In the genomic region with DNA sequence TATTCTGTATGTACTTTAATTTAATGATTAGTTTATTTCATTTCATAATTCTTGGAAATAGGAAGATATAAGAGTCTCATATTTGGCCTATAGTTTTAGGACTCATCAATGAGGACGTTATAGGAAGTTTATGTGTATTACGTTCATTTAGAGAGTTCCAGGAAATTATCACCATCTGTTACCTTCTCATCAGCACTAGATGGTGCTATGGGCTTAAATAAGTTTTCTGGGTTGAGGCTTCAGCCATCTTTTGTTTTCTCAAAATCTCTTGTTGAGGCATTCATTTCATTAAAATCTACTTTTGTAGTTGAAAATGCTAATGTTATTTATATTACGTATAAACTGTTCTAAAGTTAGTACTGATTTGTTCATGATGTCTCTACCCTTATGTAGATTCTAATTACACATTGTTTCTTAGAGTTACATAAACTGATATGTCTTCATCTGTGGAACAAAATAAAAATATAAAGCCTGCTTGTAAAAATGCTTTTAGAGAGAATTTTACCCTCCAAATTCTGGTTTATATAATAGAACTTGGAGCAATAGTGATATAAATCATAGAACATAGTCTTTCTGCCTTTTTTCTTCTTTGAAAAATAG, we compare ENCODE assay signal across 1 cellular context.
TF ChIP-seq lines count a peak whose summit lies in the region.

No MANE protein-coding gene starts in this region.

TF ChIP-seq in H1, 55 proteins besides CTCF, POLR2A, EP300 and RAD21:
- TF ChIP-seq, protein P1, sequence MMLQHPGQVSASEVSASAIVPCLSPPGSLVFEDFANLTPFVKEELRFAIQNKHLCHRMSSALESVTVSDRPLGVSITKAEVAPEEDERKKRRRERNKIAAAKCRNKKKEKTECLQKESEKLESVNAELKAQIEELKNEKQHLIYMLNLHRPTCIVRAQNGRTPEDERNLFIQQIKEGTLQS (IDR thresholded peaks at IDR 0.05; ENCODE audit: insufficient read depth, low read depth, low read length), result no peak
- TF ChIP-seq, protein P2, sequence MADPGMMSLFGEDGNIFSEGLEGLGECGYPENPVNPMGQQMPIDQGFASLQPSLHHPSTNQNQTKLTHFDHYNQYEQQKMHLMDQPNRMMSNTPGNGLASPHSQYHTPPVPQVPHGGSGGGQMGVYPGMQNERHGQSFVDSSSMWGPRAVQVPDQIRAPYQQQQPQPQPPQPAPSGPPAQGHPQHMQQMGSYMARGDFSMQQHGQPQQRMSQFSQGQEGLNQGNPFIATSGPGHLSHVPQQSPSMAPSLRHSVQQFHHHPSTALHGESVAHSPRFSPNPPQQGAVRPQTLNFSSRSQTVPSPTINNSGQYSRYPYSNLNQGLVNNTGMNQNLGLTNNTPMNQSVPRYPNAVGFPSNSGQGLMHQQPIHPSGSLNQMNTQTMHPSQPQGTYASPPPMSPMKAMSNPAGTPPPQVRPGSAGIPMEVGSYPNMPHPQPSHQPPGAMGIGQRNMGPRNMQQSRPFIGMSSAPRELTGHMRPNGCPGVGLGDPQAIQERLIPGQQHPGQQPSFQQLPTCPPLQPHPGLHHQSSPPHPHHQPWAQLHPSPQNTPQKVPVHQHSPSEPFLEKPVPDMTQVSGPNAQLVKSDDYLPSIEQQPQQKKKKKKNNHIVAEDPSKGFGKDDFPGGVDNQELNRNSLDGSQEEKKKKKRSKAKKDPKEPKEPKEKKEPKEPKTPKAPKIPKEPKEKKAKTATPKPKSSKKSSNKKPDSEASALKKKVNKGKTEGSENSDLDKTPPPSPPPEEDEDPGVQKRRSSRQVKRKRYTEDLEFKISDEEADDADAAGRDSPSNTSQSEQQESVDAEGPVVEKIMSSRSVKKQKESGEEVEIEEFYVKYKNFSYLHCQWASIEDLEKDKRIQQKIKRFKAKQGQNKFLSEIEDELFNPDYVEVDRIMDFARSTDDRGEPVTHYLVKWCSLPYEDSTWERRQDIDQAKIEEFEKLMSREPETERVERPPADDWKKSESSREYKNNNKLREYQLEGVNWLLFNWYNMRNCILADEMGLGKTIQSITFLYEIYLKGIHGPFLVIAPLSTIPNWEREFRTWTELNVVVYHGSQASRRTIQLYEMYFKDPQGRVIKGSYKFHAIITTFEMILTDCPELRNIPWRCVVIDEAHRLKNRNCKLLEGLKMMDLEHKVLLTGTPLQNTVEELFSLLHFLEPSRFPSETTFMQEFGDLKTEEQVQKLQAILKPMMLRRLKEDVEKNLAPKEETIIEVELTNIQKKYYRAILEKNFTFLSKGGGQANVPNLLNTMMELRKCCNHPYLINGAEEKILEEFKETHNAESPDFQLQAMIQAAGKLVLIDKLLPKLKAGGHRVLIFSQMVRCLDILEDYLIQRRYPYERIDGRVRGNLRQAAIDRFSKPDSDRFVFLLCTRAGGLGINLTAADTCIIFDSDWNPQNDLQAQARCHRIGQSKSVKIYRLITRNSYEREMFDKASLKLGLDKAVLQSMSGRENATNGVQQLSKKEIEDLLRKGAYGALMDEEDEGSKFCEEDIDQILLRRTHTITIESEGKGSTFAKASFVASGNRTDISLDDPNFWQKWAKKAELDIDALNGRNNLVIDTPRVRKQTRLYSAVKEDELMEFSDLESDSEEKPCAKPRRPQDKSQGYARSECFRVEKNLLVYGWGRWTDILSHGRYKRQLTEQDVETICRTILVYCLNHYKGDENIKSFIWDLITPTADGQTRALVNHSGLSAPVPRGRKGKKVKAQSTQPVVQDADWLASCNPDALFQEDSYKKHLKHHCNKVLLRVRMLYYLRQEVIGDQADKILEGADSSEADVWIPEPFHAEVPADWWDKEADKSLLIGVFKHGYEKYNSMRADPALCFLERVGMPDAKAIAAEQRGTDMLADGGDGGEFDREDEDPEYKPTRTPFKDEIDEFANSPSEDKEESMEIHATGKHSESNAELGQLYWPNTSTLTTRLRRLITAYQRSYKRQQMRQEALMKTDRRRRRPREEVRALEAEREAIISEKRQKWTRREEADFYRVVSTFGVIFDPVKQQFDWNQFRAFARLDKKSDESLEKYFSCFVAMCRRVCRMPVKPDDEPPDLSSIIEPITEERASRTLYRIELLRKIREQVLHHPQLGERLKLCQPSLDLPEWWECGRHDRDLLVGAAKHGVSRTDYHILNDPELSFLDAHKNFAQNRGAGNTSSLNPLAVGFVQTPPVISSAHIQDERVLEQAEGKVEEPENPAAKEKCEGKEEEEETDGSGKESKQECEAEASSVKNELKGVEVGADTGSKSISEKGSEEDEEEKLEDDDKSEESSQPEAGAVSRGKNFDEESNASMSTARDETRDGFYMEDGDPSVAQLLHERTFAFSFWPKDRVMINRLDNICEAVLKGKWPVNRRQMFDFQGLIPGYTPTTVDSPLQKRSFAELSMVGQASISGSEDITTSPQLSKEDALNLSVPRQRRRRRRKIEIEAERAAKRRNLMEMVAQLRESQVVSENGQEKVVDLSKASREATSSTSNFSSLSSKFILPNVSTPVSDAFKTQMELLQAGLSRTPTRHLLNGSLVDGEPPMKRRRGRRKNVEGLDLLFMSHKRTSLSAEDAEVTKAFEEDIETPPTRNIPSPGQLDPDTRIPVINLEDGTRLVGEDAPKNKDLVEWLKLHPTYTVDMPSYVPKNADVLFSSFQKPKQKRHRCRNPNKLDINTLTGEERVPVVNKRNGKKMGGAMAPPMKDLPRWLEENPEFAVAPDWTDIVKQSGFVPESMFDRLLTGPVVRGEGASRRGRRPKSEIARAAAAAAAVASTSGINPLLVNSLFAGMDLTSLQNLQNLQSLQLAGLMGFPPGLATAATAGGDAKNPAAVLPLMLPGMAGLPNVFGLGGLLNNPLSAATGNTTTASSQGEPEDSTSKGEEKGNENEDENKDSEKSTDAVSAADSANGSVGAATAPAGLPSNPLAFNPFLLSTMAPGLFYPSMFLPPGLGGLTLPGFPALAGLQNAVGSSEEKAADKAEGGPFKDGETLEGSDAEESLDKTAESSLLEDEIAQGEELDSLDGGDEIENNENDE (IDR thresholded peaks at IDR 0.05; ENCODE audit: insufficient replicate concordance, low read length), result peak; percentile 33
- TF ChIP-seq TCF12 (IDR thresholded peaks at IDR 0.05; ENCODE audit: low read depth, low read length) (no peak), YY1 (IDR thresholded peaks at IDR 0.05; ENCODE audit: low read depth, low read length) (peak; percentile 78; the same call in 1 of the 2 replicates)
